ENCODE assay signal across 16 cellular contexts in the genomic region with DNA sequence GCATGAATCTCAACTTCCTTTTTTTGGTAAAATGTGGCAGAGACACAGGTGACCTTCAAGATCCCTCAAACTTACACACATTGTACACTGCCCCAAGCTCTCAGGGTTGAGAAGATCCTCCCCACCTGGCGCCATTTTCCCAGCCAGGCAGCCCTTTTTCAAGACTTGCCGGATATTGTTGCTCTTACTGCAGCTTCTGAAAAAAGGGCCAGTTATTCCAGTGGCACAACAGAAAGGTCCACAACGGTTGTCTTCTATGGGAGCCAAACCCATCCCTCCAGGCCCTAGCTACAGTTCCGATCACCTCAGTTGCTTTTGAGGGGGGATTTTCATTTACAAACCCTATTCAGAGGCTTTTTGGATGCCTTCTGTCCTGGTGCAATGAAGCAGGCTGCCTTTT.
DNase-seq lines count a peak whose midpoint lies in the region; ATAC-seq and TF ChIP-seq lines count a peak whose summit lies in the region.
"Had no signal": no experiment of that assay in that cellular context is flagged by ENCODE, and none has a peak within 500 bp of the region (broad histone marks: within the 10 kb centered on the region; RNA-seq: fewer than 3 reads in every experiment).

No MANE protein-coding gene starts in this region.

- H3K27ac Mint-ChIP-seq in activated CD4-positive, alpha-beta memory T cell treated with anti-CD3 and anti-CD28 coated beads, Interleukin-2, amount 10 ng/mL, durations not matched to agents 7 days and 5 days = no peak overlapping the region
- no peak overlapping the region for H3K27ac Mint-ChIP-seq in activated T-helper 17 cell treated with anti-CD3 and anti-CD28 coated beads, Interleukin-2, amount 50 U/mL, for 72 hours
- H3K27ac Mint-ChIP-seq: CD4-positive, alpha-beta memory T cell had no signal

- DNase-seq in GM23248 (no peak), RWPE2 (ENCODE audit: low spot score) (no peak), esophagus squamous epithelium (lab: John Stamatoyannopoulos, UW) (no peak), osteoblast (ENCODE audit: insufficient read length, low spot score, missing footprints) (no peak), NCI-H748 (lab: John Stamatoyannopoulos, UW; ENCODE audit: unreplicated experiment) (no peak)
- no peak for DNase-seq in activated CD4-positive, alpha-beta memory T cell treated with anti-CD3 and anti-CD28 coated beads, Interleukin-2, amount 10 ng/mL, durations not matched to agents 7 days and 5 days
- DNase-seq: BE2C; CD4-positive, alpha-beta memory T cell; DMS79; NCI-H1092; NCI-H1694 treated with DMSO at 0.1 percent for 48 hours; NCI-H446 treated with DMSO at 0.1 percent for 48 hours had no signal

- no peaks in the 10 kb centered on the region for H3K27me3 Mint-ChIP-seq in activated CD4-positive, alpha-beta memory T cell treated with anti-CD3 and anti-CD28 coated beads, Interleukin-2, amount 10 ng/mL, durations not matched to agents 7 days and 5 days
- H3K27me3 Mint-ChIP-seq in activated T-helper 17 cell treated with anti-CD3 and anti-CD28 coated beads, Interleukin-2, amount 50 U/mL, for 72 hours = no peaks in the 10 kb centered on the region
- H3K27me3 Mint-ChIP-seq: CD4-positive, alpha-beta memory T cell had no signal

- H3F3A ChIP-seq in GM23248 (ENCODE audit: insufficient read depth) = peaks cover 33% of the 10 kb centered on the region

- 95% methylated on average over 4 of the region's 4 CpGs for WGBS in GM23248 (ENCODE audit: low coverage in 1 of 2, low lambda C conversion rate in 2 of 2, missing lambda C conversion rate in 2 of 2), 2 experiments
- 42 to 61% methylated on average over 4 of the region's 4 CpGs for WGBS in esophagus squamous epithelium, 2 donors

- H3K4me2 ChIP-seq in GM23248 (ENCODE audit: unreplicated experiment) (peak overlapping the region; percentile 55), osteoblast (ENCODE audit: insufficient read depth, low read length) (peak overlapping the region; percentile 75)

- H4K20me1 ChIP-seq in GM23248 (ENCODE audit: insufficient read depth) (no peaks in the 10 kb centered on the region), osteoblast (ENCODE audit: insufficient read depth, low read length) (no peaks in the 10 kb centered on the region)

- intact Hi-C loops in esophagus squamous epithelium (cut with DNase I) = no loop called here

- no peak for ATAC-seq in RWPE2 (ENCODE audit: low read depth)
- ATAC-seq in activated T-helper 17 cell treated with anti-CD3 and anti-CD28 coated beads, Interleukin-2, amount 50 U/mL, for 72 hours (replicated peaks) = no peak
- ATAC-seq: K562, Panc1 had no signal

- H3K27me3 ChIP-seq in GM23248 (replicated peaks; ENCODE audit: insufficient read depth) (no peaks in the 10 kb centered on the region), RWPE2 (ENCODE audit: insufficient read depth, poor library complexity, severe bottlenecking) (no peaks in the 10 kb centered on the region), esophagus squamous epithelium (no peaks in the 10 kb centered on the region), osteoblast (ENCODE audit: insufficient read depth, low read length) (no peaks in the 10 kb centered on the region)
- H3K27me3 ChIP-seq: BE2C had no signal

- H3K79me2 ChIP-seq in GM23248 (ENCODE audit: insufficient read depth) (no peaks in the 10 kb centered on the region), osteoblast (ENCODE audit: insufficient read depth, low read length) (no peaks in the 10 kb centered on the region)

- H3K4me3 Mint-ChIP-seq in activated CD4-positive, alpha-beta memory T cell treated with anti-CD3 and anti-CD28 coated beads, Interleukin-2, amount 10 ng/mL, durations not matched to agents 7 days and 5 days = no peak overlapping the region
- H3K4me3 Mint-ChIP-seq in activated T-helper 17 cell treated with anti-CD3 and anti-CD28 coated beads, Interleukin-2, amount 50 U/mL, for 72 hours = no peak overlapping the region
- H3K4me3 Mint-ChIP-seq: CD4-positive, alpha-beta memory T cell had no signal

- no peaks in the 10 kb centered on the region for H3K36me3 Mint-ChIP-seq in activated CD4-positive, alpha-beta memory T cell treated with anti-CD3 and anti-CD28 coated beads, Interleukin-2, amount 10 ng/mL, durations not matched to agents 7 days and 5 days (ENCODE audit: low read depth)
- no peaks in the 10 kb centered on the region for H3K36me3 Mint-ChIP-seq in activated T-helper 17 cell treated with anti-CD3 and anti-CD28 coated beads, Interleukin-2, amount 50 U/mL, for 72 hours (ENCODE audit: low read depth)
- H3K36me3 Mint-ChIP-seq: CD4-positive, alpha-beta memory T cell had no signal

- no peaks in the 10 kb centered on the region for H3K9me3 Mint-ChIP-seq in activated CD4-positive, alpha-beta memory T cell treated with anti-CD3 and anti-CD28 coated beads, Interleukin-2, amount 10 ng/mL, durations not matched to agents 7 days and 5 days
- H3K9me3 Mint-ChIP-seq in activated T-helper 17 cell treated with anti-CD3 and anti-CD28 coated beads, Interleukin-2, amount 50 U/mL, for 72 hours = no peaks in the 10 kb centered on the region

- POLR2A ChIA-PET in activated CD4-positive, alpha-beta memory T cell treated with anti-CD3 and anti-CD28 coated beads, Interleukin-2, amount 10 ng/mL, durations not matched to agents 7 days and 5 days (lab: Charles Lee) = no interaction called here

- no peaks in the 10 kb centered on the region for H3K9me2 ChIP-seq in GM23248 (ENCODE audit: insufficient read depth)

- no peak for TF ChIP-seq POLR2A in esophagus squamous epithelium (IDR thresholded peaks at IDR 0.05)

- in situ Hi-C loops in GM23248 (cut with MboI) = no loop called here

- H3K4me1 Mint-ChIP-seq in activated CD4-positive, alpha-beta memory T cell treated with anti-CD3 and anti-CD28 coated beads, Interleukin-2, amount 10 ng/mL, durations not matched to agents 7 days and 5 days = no peaks in the 10 kb centered on the region
- no peaks in the 10 kb centered on the region for H3K4me1 Mint-ChIP-seq in activated T-helper 17 cell treated with anti-CD3 and anti-CD28 coated beads, Interleukin-2, amount 50 U/mL, for 72 hours
- H3K4me1 Mint-ChIP-seq: CD4-positive, alpha-beta memory T cell had no signal

- no peak overlapping the region for H3K4me3 ChIP-seq in GM23248
- H3K4me3 ChIP-seq in RWPE2 (ENCODE audit: severe bottlenecking) = no peak overlapping the region
- H3K4me3 ChIP-seq in esophagus squamous epithelium = no peak overlapping the region
- H3K4me3 ChIP-seq in osteoblast (ENCODE audit: insufficient read depth, low read length) = no peak overlapping the region
- H3K4me3 ChIP-seq: K562 had no signal

- H3K9me3 ChIP-seq in GM23248 (ENCODE audit: low read depth) (no peaks in the 10 kb centered on the region), RWPE2 (ENCODE audit: severe bottlenecking) (no peaks in the 10 kb centered on the region), esophagus squamous epithelium (no peaks in the 10 kb centered on the region), osteoblast (ENCODE audit: low read depth, low read length) (no peaks in the 10 kb centered on the region)
- H3K9me3 ChIP-seq: BE2C had no signal

- H3K27ac ChIP-seq in GM23248 (peak overlapping the region; percentile 70), RWPE2 (ENCODE audit: poor library complexity, severe bottlenecking) (peak overlapping the region; percentile 84), esophagus squamous epithelium (peak overlapping the region in 3 of 4 donors; percentile 3 to 42 (median 33)), osteoblast (ENCODE audit: low read depth, low read length) (peak overlapping the region; percentile 80)
- H3K27ac ChIP-seq: HL-60 had no signal

- H3K4me1 ChIP-seq in GM23248 (ENCODE audit: insufficient read depth) (peaks cover 44% of the 10 kb centered on the region), RWPE2 (ENCODE audit: insufficient read depth, poor library complexity, severe bottlenecking) (peaks cover 22% of the 10 kb centered on the region), esophagus squamous epithelium (peaks cover 15 to 42% (median 25%) of the 10 kb centered on the region in 3 donors), osteoblast (ENCODE audit: insufficient read depth, low read length) (peaks cover 34% of the 10 kb centered on the region)

- H3K9ac ChIP-seq in GM23248 = no peak overlapping the region

- H3K36me3 ChIP-seq in GM23248 (ENCODE audit: low read depth) = no peaks in the 10 kb centered on the region
- no peaks in the 10 kb centered on the region for H3K36me3 ChIP-seq in RWPE2 (ENCODE audit: low read depth)
- no peaks in the 10 kb centered on the region for H3K36me3 ChIP-seq in esophagus squamous epithelium
- H3K36me3 ChIP-seq in osteoblast (ENCODE audit: insufficient read depth, low read length) = no peaks in the 10 kb centered on the region
- H3K36me3 ChIP-seq: BE2C had no signal

- H2AFZ ChIP-seq in GM23248 = no peak overlapping the region
- no peak overlapping the region for H2AFZ ChIP-seq in osteoblast (ENCODE audit: low read length)

- CTCF ChIA-PET in activated CD4-positive, alpha-beta memory T cell treated with anti-CD3 and anti-CD28 coated beads, Interleukin-2, amount 10 ng/mL, durations not matched to agents 7 days and 5 days (lab: Charles Lee) = no interaction called here

- TF ChIP-seq CTCF in RWPE2 (IDR thresholded peaks at IDR 0.05; ENCODE audit: poor library complexity, severe bottlenecking) = no peak
- no peak for TF ChIP-seq CTCF in esophagus squamous epithelium (IDR thresholded peaks at IDR 0.05)
- no peak for TF ChIP-seq CTCF in osteoblast (IDR thresholded peaks at IDR 0.05; ENCODE audit: extremely low read depth, low read depth, low read length)

Comparison
In these comparisons a context has a peak if more than half of its experiments do, and no peak if none do; other contexts are left out.
1. H3K27ac ChIP-seq: peak in every context shown above with its lines; median percentile 84 in RWPE2; 80 in osteoblast; 70 in GM23248; 33 in esophagus squamous epithelium.